ENCODE assay signal across 8 cellular contexts in genomic region chr3:149702691-149703426, GRCh38. TPM values are rescaled to one million over a fixed set of nuclear protein-coding genes. Genes with fewer than 3 reads are reported as not detected.
DNase-seq lines count a peak whose midpoint lies in the region; TF ChIP-seq lines count a peak whose summit lies in the region.

No MANE protein-coding gene starts in this region.

- no peaks in the 10 kb centered on the region for H3K27me3 ChIP-seq in trophoblast cell (ENCODE audit: insufficient read depth, low read length)

- WGBS in trophoblast cell (ENCODE audit: extremely low coverage, insufficient coverage, insufficient read length), result no CpG with 5 or more reads among the region's 4 CpGs

- H4K8ac ChIP-seq in trophoblast cell (ENCODE audit: low read depth, low read length), result no peak overlapping the region

- no peak overlapping the region for H2AFZ ChIP-seq in trophoblast cell (ENCODE audit: insufficient read depth, low read length, poor library complexity)

- H3K4me2 ChIP-seq in trophoblast cell (ENCODE audit: low read length), result no peak overlapping the region

- H3K4me3 ChIP-seq in choroid plexus epithelial cell (ENCODE audit: low read depth, low read length) (no peak overlapping the region), trophoblast cell (ENCODE audit: low read depth, low read length) (no peak overlapping the region)

- H3K4ac ChIP-seq in trophoblast cell (ENCODE audit: low read depth, low read length), result no peak overlapping the region

- no peak overlapping the region for H3K23ac ChIP-seq in trophoblast cell (ENCODE audit: low read length)

- no peaks in the 10 kb centered on the region for H3K4me1 ChIP-seq in trophoblast cell (ENCODE audit: control insufficient read depth in 1 of 2, insufficient read depth in 2 of 2, low read length in 2 of 2)

- H3K14ac ChIP-seq in trophoblast cell (ENCODE audit: low read length), result no peak overlapping the region

- no peak overlapping the region for H2BK12ac ChIP-seq in trophoblast cell (ENCODE audit: low read length)

- TF ChIP-seq CTCF in choroid plexus epithelial cell (conservative IDR thresholded peaks at IDR 0.05; ENCODE audit: low read depth, low read length), result no peak

- no peak overlapping the region for H3K18ac ChIP-seq in trophoblast cell (ENCODE audit: low read length)

- no peak overlapping the region for H3K27ac ChIP-seq in trophoblast cell (ENCODE audit: low read depth, low read length)

- peaks cover 8% of the 10 kb centered on the region for H3K9me3 ChIP-seq in trophoblast cell (ENCODE audit: insufficient read depth, low read depth, low read length)

- no peak overlapping the region for H3K9ac ChIP-seq in trophoblast cell (ENCODE audit: low read length)

- no peak overlapping the region for H2BK120ac ChIP-seq in trophoblast cell (ENCODE audit: insufficient read depth, low read length, poor library complexity)

- H3K36me3 ChIP-seq in trophoblast cell (ENCODE audit: control insufficient read depth in 1 of 2, insufficient read depth in 2 of 2, low read length in 2 of 2), result no peaks in the 10 kb centered on the region

- H4K12ac ChIP-seq in trophoblast cell (ENCODE audit: low read depth, low read length), result no peak overlapping the region

- no peak overlapping the region for H2AK5ac ChIP-seq in trophoblast cell (ENCODE audit: low read length)

- no peak overlapping the region for H2BK5ac ChIP-seq in trophoblast cell (ENCODE audit: low read depth, low read length, poor library complexity)

- H4K91ac ChIP-seq in trophoblast cell (ENCODE audit: low read depth, low read length), result no peak overlapping the region

- DNase-seq in EH (ENCODE audit: low read depth), result peak; percentile 87
- peak; percentile 93 for DNase-seq in HS-5 (ENCODE audit: low read depth)
- peak; percentile 82 for DNase-seq in choroid plexus epithelial cell (ENCODE audit: low read depth)
- peak; percentile 66 for DNase-seq in myocyte (ENCODE audit: low read depth)
- no peak for DNase-seq in trophoblast cell
- no peak for DNase-seq in NCI-H1417 (lab: John Stamatoyannopoulos, UW)
- no peak for DNase-seq in cerebellar nuclear complex (lab: John Stamatoyannopoulos, UW)
- DNase-seq in activated effector memory CD4-positive, alpha-beta T cell treated with Interleukin-2 at 50 U/mL for 16 hours, result no peak

- H3K79me2 ChIP-seq in trophoblast cell (ENCODE audit: control insufficient read depth, insufficient read depth, low read length, poor library complexity), result no peaks in the 10 kb centered on the region

- no peaks in the 10 kb centered on the region for H3K79me1 ChIP-seq in trophoblast cell (ENCODE audit: low read length)

RNA-seq across cellular contexts. Expression of gene WWTR1, which starts 45.0 kb away (rescaled TPM):
- 141 and 259 TPM in 2 replicates for total RNA-seq in myocyte
- polyA plus RNA-seq in myocyte (2012), result 165 TPM
- 60.2 and 61.6 TPM in 2 replicates for polyA plus RNA-seq in trophoblast cell (2013)

RNA-seq across cellular contexts. Expression of gene COMMD2, which starts 49.4 kb away (rescaled TPM):
- 32.9 and 37.3 TPM in 2 replicates for total RNA-seq in myocyte
- 26.6 TPM for polyA plus RNA-seq in myocyte (2012)
- 24.6 and 25.6 TPM in 2 replicates for polyA plus RNA-seq in trophoblast cell (2013)

Comparison
In these comparisons a context has a peak if more than half of its experiments do, and no peak if none do; other contexts are left out.
1. DNase-seq: peak in EH (single experiment), HS-5 (single experiment), choroid plexus epithelial cell (single experiment) and myocyte (single experiment); none in trophoblast cell (0 of 2), NCI-H1417 (0 of 3), cerebellar nuclear complex (0 of 2) and activated effector memory CD4-positive, alpha-beta T cell treated with Interleukin-2 at 50 U/mL for 16 hours (single experiment).